Comparison of ENCODE assay signal across 2 cellular contexts in the genomic region with DNA sequence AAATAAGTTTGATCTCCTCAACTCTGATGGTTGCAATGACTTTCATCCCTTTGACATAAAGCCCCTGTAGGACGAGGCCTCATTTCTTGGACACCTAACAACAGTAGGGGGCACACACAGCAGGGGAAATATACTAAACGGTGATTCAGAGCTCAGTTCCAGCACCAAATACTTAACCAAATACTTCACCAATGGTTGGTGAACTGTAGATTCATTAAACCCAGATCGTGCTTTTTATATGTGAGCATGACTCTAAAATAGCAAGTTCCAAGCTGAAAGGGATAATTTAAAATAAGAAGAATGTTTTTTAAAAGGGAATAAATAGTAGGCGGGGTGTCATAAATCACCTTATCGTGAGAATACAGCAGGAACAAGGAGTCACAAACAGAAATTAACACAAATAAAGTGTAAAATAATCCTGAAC.
TF ChIP-seq lines count a peak whose summit lies in the region.

No MANE protein-coding gene starts in this region.

TF ChIP-seq in HEK293T, 16 proteins besides CTCF, POLR2A, EP300 and RAD21:
- TF ChIP-seq FOXM1 (IDR thresholded peaks at IDR 0.05; ENCODE audit: borderline replicate concordance) (no peak), BHLHE40 (IDR thresholded peaks at IDR 0.05; ENCODE audit: borderline replicate concordance) (no peak), FOXA1 (IDR thresholded peaks at IDR 0.05) (no peak), LEF1 (IDR thresholded peaks at IDR 0.05; ENCODE audit: borderline replicate concordance) (no peak), CTBP1 (IDR thresholded peaks at IDR 0.05; ENCODE audit: borderline replicate concordance) (no peak), SUZ12 (IDR thresholded peaks at IDR 0.05) (no peak), TARDBP (IDR thresholded peaks at IDR 0.05) (no peak), HDGF (IDR thresholded peaks at IDR 0.05; ENCODE audit: borderline replicate concordance) (no peak), SP1 (IDR thresholded peaks at IDR 0.05) (no peak), ARNT (IDR thresholded peaks at IDR 0.05) (no peak), NFRKB (IDR thresholded peaks at IDR 0.05) (no peak), FOXK2 (IDR thresholded peaks at IDR 0.05) (no peak), ELF4 (IDR thresholded peaks at IDR 0.05) (no peak)
- TF ChIP-seq, protein P1, sequence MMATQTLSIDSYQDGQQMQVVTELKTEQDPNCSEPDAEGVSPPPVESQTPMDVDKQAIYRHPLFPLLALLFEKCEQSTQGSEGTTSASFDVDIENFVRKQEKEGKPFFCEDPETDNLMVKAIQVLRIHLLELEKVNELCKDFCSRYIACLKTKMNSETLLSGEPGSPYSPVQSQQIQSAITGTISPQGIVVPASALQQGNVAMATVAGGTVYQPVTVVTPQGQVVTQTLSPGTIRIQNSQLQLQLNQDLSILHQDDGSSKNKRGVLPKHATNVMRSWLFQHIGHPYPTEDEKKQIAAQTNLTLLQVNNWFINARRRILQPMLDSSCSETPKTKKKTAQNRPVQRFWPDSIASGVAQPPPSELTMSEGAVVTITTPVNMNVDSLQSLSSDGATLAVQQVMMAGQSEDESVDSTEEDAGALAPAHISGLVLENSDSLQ (IDR thresholded peaks at IDR 0.05): no peak

TF ChIP-seq in HepG2, 621 proteins besides CTCF, POLR2A, EP300 and RAD21:
- TF ChIP-seq STAG1 (CRISPR knock-in tag; IDR thresholded peaks at IDR 0.05) (peak; percentile 40; the same call in 1 of the 2 replicates), ZNF101 (CRISPR knock-in tag; IDR thresholded peaks at IDR 0.05; ENCODE audit: borderline replicate concordance, low read depth) (no peak)
TF ChIP-seq in HepG2: peak in this region for 1.
